In the genomic region with DNA sequence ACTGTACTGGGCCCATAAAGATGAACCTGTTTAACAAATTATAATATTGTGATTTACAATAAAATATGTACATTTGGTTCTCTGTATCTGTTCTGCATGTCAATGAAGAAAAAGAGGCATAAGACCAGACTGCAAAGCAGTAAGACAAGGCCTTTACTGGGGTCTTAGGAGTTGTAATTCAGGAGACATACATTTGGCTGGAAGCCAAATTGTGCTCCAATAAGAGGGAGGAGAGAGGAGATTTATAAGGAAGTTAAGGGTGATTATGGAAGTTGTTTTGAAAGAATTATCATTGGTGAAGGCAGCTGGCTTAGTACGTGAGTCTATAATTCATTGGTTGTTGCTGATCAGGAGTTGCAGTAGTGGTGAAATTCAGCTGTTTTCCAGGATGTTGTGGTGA, we compare ENCODE assay signal across 30 cellular contexts.
"Had no signal": no experiment of that assay in that cellular context is flagged by ENCODE, and none has a peak within 500 bp of the region (broad histone marks: within the 10 kb centered on the region; RNA-seq: fewer than 3 reads in every experiment).

No MANE protein-coding gene starts in this region.

- FAIRE-seq: keratinocyte, TTC549 had no signal

- H3K27ac ChIP-seq: adrenal gland, ascending aorta, cardiac muscle cell, coronary artery, dorsolateral prefrontal cortex, thoracic aorta, upper lobe of left lung, WERI-Rb-1 had no signal

- ATAC-seq: activated CD4-positive, CD25-positive, alpha-beta regulatory T cell treated with anti-CD3 and anti-CD28 coated beads, Interleukin-2, amount 50 U/mL, for 24 hours; gastrocnemius medialis; left cardiac atrium; natural killer cell treated with Interleukin-12 subunit alpha and Interleukin-12 subunit beta and Interleukin-15 and Interleukin-18, amount 100 ng/mL, for 72 hours; right cardiac atrium; stimulated activated effector memory CD8-positive, alpha-beta T cell treated with anti-CD3 and anti-CD28 coated beads, Interleukin-12 subunit alpha, Interleukin-12 subunit beta, amount 100 ng/mL, for 72 hours had no signal

- H3K9me3 ChIP-seq: adrenal gland, ascending aorta, gastrocnemius medialis, thoracic aorta, upper lobe of left lung had no signal

- H3K4me3 ChIP-seq: adrenal gland, ascending aorta, cardiac muscle cell, coronary artery, dorsolateral prefrontal cortex, gastrocnemius medialis, thoracic aorta, upper lobe of left lung had no signal

- DNase-seq: activated CD4-positive, alpha-beta T cell treated with anti-CD3 and anti-CD28 coated beads for 48 hours; activated CD4-positive, alpha-beta T cell treated with anti-CD3 and anti-CD28 coated beads, Interleukin-2, amount 50 U/mL, for 48 hours; activated CD8-positive, alpha-beta memory T cell treated with anti-CD3 and anti-CD28 coated beads for 24 hours; activated effector memory CD4-positive, alpha-beta T cell treated with anti-CD3 and anti-CD28 coated beads, Interleukin-2, amount 50 U/mL, for 16 hours; activated naive CD4-positive, alpha-beta T cell treated with anti-CD3 and anti-CD28 coated beads for 36 hours; activated naive CD8-positive, alpha-beta T cell treated with anti-CD3 and anti-CD28 coated beads for 36 hours; adrenal gland; cerebellar nuclear complex; dorsolateral prefrontal cortex; effector memory CD4-positive, alpha-beta T cell; erythroblast; gastrocnemius medialis; glutamatergic neuron; hippocampal formation; left cardiac atrium; posterior cingulate gyrus; right cardiac atrium; stimulated activated CD4-positive, alpha-beta T cell treated with anti-CD3 and anti-CD28 coated beads, Interleukin-4, amount 100 ng/mL, for 24 hours; T-helper 9 cell; upper lobe of left lung; WERI-Rb-1 had no signal

- H3K27me3 ChIP-seq: adrenal gland, ascending aorta, cardiac muscle cell, dorsolateral prefrontal cortex, gastrocnemius medialis, upper lobe of left lung had no signal

- H3K4me1 ChIP-seq: adrenal gland, ascending aorta had no signal

- H3K36me3 ChIP-seq: adrenal gland, ascending aorta, cardiac muscle cell, gastrocnemius medialis, thoracic aorta, upper lobe of left lung, WERI-Rb-1 had no signal
